19 cellular contexts compared by ENCODE assay signal in the genomic region with DNA sequence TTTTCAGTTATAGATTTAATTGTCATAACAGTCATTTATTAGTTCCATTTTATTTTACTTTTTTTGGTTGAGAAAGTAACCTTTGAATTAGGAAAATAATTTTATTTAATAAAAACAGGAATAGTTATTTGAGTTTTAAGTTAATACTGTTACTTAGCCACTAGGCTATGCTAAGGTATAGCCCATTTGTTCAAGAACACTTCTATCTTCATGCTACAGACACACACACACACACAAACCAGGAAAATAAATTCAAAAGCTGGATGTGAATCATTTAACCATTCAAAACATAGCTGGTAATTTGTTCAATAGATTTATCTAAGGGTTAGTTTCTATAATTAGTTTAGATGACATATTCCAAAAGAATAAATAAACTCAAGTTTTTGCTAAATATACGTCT.
A peak's percentile ranks its signal among the peaks of the same experiment; 100 is the strongest.
DNase-seq lines count a peak whose midpoint lies in the region; ATAC-seq, FAIRE-seq and TF ChIP-seq lines count a peak whose summit lies in the region.
"Had no signal": no experiment of that assay in that cellular context is flagged by ENCODE, and none has a peak within 500 bp of the region (broad histone marks: within the 10 kb centered on the region; RNA-seq: fewer than 3 reads in every experiment).

No MANE protein-coding gene starts in this region.

- POLR2A ChIA-PET in HepG2 (lab: Yijun Ruan, JAX), result no interaction called here

- FAIRE-seq in HepG2 (lab: Jason Lieb, UNC), result no peak
- FAIRE-seq: GM12891 had no signal

- H3K9ac ChIP-seq in HepG2 (ENCODE audit: insufficient read depth, low read depth, low read length), result no peak overlapping the region

- BruUV-seq in HepG2 (replicated peaks; lab: Mats Ljungman, UMichigan), result no TSS peak

- H3K4me3 ChIP-seq in HepG2 (replicated peaks in 1 of 3; ENCODE audit: insufficient read depth in 1 of 3, low read depth in 2 of 3, low read length in 3 of 3), result no peak overlapping the region
- no peak overlapping the region for H3K4me3 ChIP-seq in right lobe of liver
- no peak overlapping the region for H3K4me3 ChIP-seq in esophagus muscularis mucosa
- H3K4me3 ChIP-seq: psoas muscle had no signal

- no peaks in the 10 kb centered on the region for H3K4me1 Mint-ChIP-seq in type B pancreatic cell (ENCODE audit: unreplicated experiment)
- H3K4me1 Mint-ChIP-seq: stimulated activated naive B cell treated with anti-CD40 and anti-IgM and Interleukin-4, amounts not matched to agents 10 μg/mL and 1 μg/mL and 100 μg/mL, for 72 hours had no signal

- WGBS in HepG2 (ENCODE audit: low lambda C conversion rate), result 97% methylated on average over 1 of the region's 1 CpG
- 95% methylated on average over 1 of the region's 1 CpG for WGBS in right lobe of liver (ENCODE audit: insufficient coverage, low coverage, low lambda C conversion rate, missing lambda C conversion rate)
- 62% methylated on average over 1 of the region's 1 CpG for WGBS in esophagus muscularis mucosa

- no peak overlapping the region for H2AFZ ChIP-seq in HepG2 (ENCODE audit: low read length)

- no peaks in the 10 kb centered on the region for H4K20me1 ChIP-seq in HepG2 (ENCODE audit: insufficient read depth, low read length)

- TF ChIP-seq POLR2A in HepG2 (IDR thresholded peaks at IDR 0.05; ENCODE audit: insufficient read depth in 1 of 2, low read depth in 2 of 2, low read length in 2 of 2) (no peak), right lobe of liver (IDR thresholded peaks at IDR 0.05) (no peak), esophagus muscularis mucosa (IDR thresholded peaks at IDR 0.05; ENCODE audit: low read depth) (no peak)

- ATAC-seq in HepG2, result no peak
- no peak for ATAC-seq in right lobe of liver
- no peak for ATAC-seq in foreskin keratinocyte
- ATAC-seq in HG02970 (IDR thresholded peaks at IDR 0.05; ENCODE audit: low FRiP score, unreplicated experiment), result no peak
- ATAC-seq: psoas muscle; stimulated activated naive B cell treated with anti-CD40 and anti-IgM and Interleukin-4, amounts not matched to agents 10 μg/mL and 1 μg/mL and 100 μg/mL, for 72 hours had no signal

- TF ChIP-seq EP300 in HepG2 (IDR thresholded peaks at IDR 0.05; ENCODE audit: low read depth in 2 of 2, low read length in 2 of 2), result no peak
- no peak for TF ChIP-seq EP300 in HepG2 (CRISPR knock-in tag; IDR thresholded peaks at IDR 0.05; ENCODE audit: borderline replicate concordance)
- TF ChIP-seq EP300 in esophagus muscularis mucosa (IDR thresholded peaks at IDR 0.05), result no peak

- TF ChIP-seq CTCF in HepG2 (CRISPR knock-in tag; IDR thresholded peaks at IDR 0.05) (peak; percentile 34; the same call in 1 of the 2 replicates), right lobe of liver (IDR thresholded peaks at IDR 0.05) (no peak), VCaP (conservative IDR thresholded peaks at IDR 0.05) (peak; percentile 76), foreskin keratinocyte (conservative IDR thresholded peaks at IDR 0.05) (peak; percentile 47), type B pancreatic cell (conservative IDR thresholded peaks at IDR 0.05) (peak; percentile 54), esophagus muscularis mucosa (IDR thresholded peaks at IDR 0.05) (no peak)

- peaks cover 3% of the 10 kb centered on the region in 2 experiments; a peak in 2 of 5 replicates for H3K36me3 ChIP-seq in HepG2 (replicated peaks in 1 of 2; ENCODE audit: control insufficient read depth in 1 of 2, insufficient read depth in 2 of 2, low read length in 2 of 2)
- no peaks in the 10 kb centered on the region for H3K36me3 ChIP-seq in right lobe of liver
- no peaks in the 10 kb centered on the region for H3K36me3 ChIP-seq in esophagus muscularis mucosa

- TF ChIP-seq RAD21 in HepG2 (CRISPR knock-in tag; IDR thresholded peaks at IDR 0.05), result no peak

- no peaks in the 10 kb centered on the region for H3K9me3 ChIP-seq in HepG2 (ENCODE audit: low read length)
- H3K9me3 ChIP-seq in right lobe of liver, result no peaks in the 10 kb centered on the region
- no peaks in the 10 kb centered on the region for H3K9me3 ChIP-seq in esophagus muscularis mucosa
- H3K9me3 ChIP-seq: psoas muscle had no signal

- H3K79me2 ChIP-seq in HepG2 (ENCODE audit: insufficient read depth, low read length), result no peaks in the 10 kb centered on the region

- intact Hi-C loops in HepG2 (cut with micrococcal nuclease; ENCODE audit: unreplicated experiment) (loop anchor here (5.0 kb wide), 1 partner anchor 337 kb away; a partner anchor contains a TSS), right lobe of liver (cut with DNase I) (no loop called here), esophagus muscularis mucosa (cut with DNase I) (no loop called here)

- CTCF ChIA-PET in HepG2 (lab: Yijun Ruan, JAX; ENCODE audit: low intra/inter-chr PET ratio, low total read pairs), result interaction anchor here (1.2 kb wide), 1 partner anchor 604 kb away, joined by 3 read pairs; no protein-coding TSS in a partner anchor

- H3K27me3 Mint-ChIP-seq in type B pancreatic cell, result no peaks in the 10 kb centered on the region
- H3K27me3 Mint-ChIP-seq: stimulated activated naive B cell treated with anti-CD40 and anti-IgM and Interleukin-4, amounts not matched to agents 10 μg/mL and 1 μg/mL and 100 μg/mL, for 72 hours had no signal

- H3K4me1 ChIP-seq in HepG2 (ENCODE audit: insufficient read depth, low read length) (peaks cover 7% of the 10 kb centered on the region), right lobe of liver (no peaks in the 10 kb centered on the region), foreskin keratinocyte (no peaks in the 10 kb centered on the region), esophagus muscularis mucosa (peaks cover 0 to 48% (median 27%) of the 10 kb centered on the region in 4 donors)
- H3K4me1 ChIP-seq: psoas muscle had no signal

- no peaks in the 10 kb centered on the region for H3K36me3 Mint-ChIP-seq in type B pancreatic cell
- H3K36me3 Mint-ChIP-seq: stimulated activated naive B cell treated with anti-CD40 and anti-IgM and Interleukin-4, amounts not matched to agents 10 μg/mL and 1 μg/mL and 100 μg/mL, for 72 hours had no signal

- H3K4me3 Mint-ChIP-seq in type B pancreatic cell, result no peak overlapping the region
- H3K4me3 Mint-ChIP-seq: stimulated activated naive B cell treated with anti-CD40 and anti-IgM and Interleukin-4, amounts not matched to agents 10 μg/mL and 1 μg/mL and 100 μg/mL, for 72 hours; T-helper 2 cell treated with Interferon-gamma antibody and Interleukin-4, amounts not matched to agents 5 μg/mL and 100 μg/mL, for 36 hours had no signal

- no peaks in the 10 kb centered on the region for H3K9me3 Mint-ChIP-seq in type B pancreatic cell
- H3K9me3 Mint-ChIP-seq: activated T-helper 2 cell treated with anti-CD3 and anti-CD28 coated beads, Interferon-gamma antibody, Interleukin-2, Interleukin-4, amounts not matched to agents 10 μg/mL and 5 μg/mL and 100 μg/mL, durations not matched to agents 14 hours and 24 hours and 36 hours; stimulated activated naive B cell treated with anti-CD40 and anti-IgM and Interleukin-4, amounts not matched to agents 10 μg/mL and 1 μg/mL and 100 μg/mL, for 72 hours; T-helper 2 cell treated with Interferon-gamma antibody and Interleukin-4, amounts not matched to agents 5 μg/mL and 100 μg/mL, for 36 hours had no signal

- H3K27me3 ChIP-seq in HepG2 (ENCODE audit: control insufficient read depth in 1 of 2, insufficient read depth in 2 of 2, low read length in 2 of 2) (no peaks in the 10 kb centered on the region), right lobe of liver (no peaks in the 10 kb centered on the region), foreskin keratinocyte (no peaks in the 10 kb centered on the region), esophagus muscularis mucosa (no peaks in the 10 kb centered on the region)

- H3K27ac ChIP-seq in HepG2 (ENCODE audit: extremely low read length, insufficient read depth, low read length), result no peak overlapping the region
- no peak overlapping the region for H3K27ac ChIP-seq in right lobe of liver
- no peak overlapping the region for H3K27ac ChIP-seq in VCaP
- H3K27ac ChIP-seq in foreskin keratinocyte, result no peak overlapping the region
- H3K27ac ChIP-seq in esophagus muscularis mucosa (replicated peaks in 1 of 4), result no peak overlapping the region
- H3K27ac ChIP-seq: psoas muscle had no signal

- H3K27ac Mint-ChIP-seq in type B pancreatic cell, result no peak overlapping the region
- H3K27ac Mint-ChIP-seq: activated T-helper 2 cell treated with anti-CD3 and anti-CD28 coated beads, Interferon-gamma antibody, Interleukin-2, Interleukin-4, amounts not matched to agents 10 μg/mL and 5 μg/mL and 100 μg/mL, durations not matched to agents 14 hours and 24 hours and 36 hours; stimulated activated naive B cell treated with anti-CD40 and anti-IgM and Interleukin-4, amounts not matched to agents 10 μg/mL and 1 μg/mL and 100 μg/mL, for 72 hours; T-helper 2 cell treated with Interferon-gamma antibody and Interleukin-4, amounts not matched to agents 5 μg/mL and 100 μg/mL, for 36 hours had no signal

- no peak for DNase-seq in HepG2 (ENCODE audit: low spot score)
- no peak for DNase-seq in right lobe of liver
- no peak for DNase-seq in foreskin keratinocyte
- DNase-seq in type B pancreatic cell (ENCODE audit: extremely low spot score, unreplicated experiment), result no peak
- no peak for DNase-seq in activated naive CD4-positive, alpha-beta T cell (lab: John Stamatoyannopoulos, UW)
- no peak for DNase-seq in esophagus muscularis mucosa (ENCODE audit: extremely low spot score)
- DNase-seq: activated CD4-positive, alpha-beta T cell treated with anti-CD3 and anti-CD28 coated beads, Interleukin-2, amount 50 U/mL, for 48 hours; DND-41; midbrain; NCI-H446; psoas muscle; RPMI8226; stimulated activated CD4-positive, alpha-beta T cell treated with anti-CD3 and anti-CD28 coated beads, Interleukin-4, amount 100 ng/mL, for 4 hours; stimulated activated naive B cell treated with anti-CD40 and anti-IgM and Interleukin-4, amounts not matched to agents 10 μg/mL and 1 μg/mL and 100 μg/mL, for 72 hours had no signal

- no peak overlapping the region for H3K4me2 ChIP-seq in HepG2 (ENCODE audit: low read depth, low read length)

- in situ Hi-C loops in HepG2 (cut with HindIII; ENCODE audit: extremely low pct_ligation_motif_present, low pct_unique_long_range_greater_than_20kb), result no loop called here

TF ChIP-seq in HepG2, 621 proteins besides CTCF, POLR2A, EP300 and RAD21:
- TF ChIP-seq STAG1 (CRISPR knock-in tag; IDR thresholded peaks at IDR 0.05), result peak; percentile 42
- no peak for TF ChIP-seq ZNF431 (CRISPR knock-in tag; IDR thresholded peaks at IDR 0.05; ENCODE audit: borderline replicate concordance, low read depth)
- TF ChIP-seq ZNF329 (CRISPR knock-in tag; IDR thresholded peaks at IDR 0.05; ENCODE audit: low read depth), result no peak
- TF ChIP-seq SYNCRIP (IDR thresholded peaks at IDR 0.05; ENCODE audit: insufficient read depth, low read depth, low read length), result no peak
- no peak for TF ChIP-seq HNRNPL (IDR thresholded peaks at IDR 0.05; ENCODE audit: low read depth, low read length)
- no peak for TF ChIP-seq ZNF629 (CRISPR knock-in tag; conservative IDR thresholded peaks at IDR 0.05)

Comparison
In these comparisons a context has a peak if more than half of its experiments do, and no peak if none do; other contexts are left out.
1. CTCF ChIP-seq: peak in HepG2 (single experiment), VCaP (single experiment), foreskin keratinocyte (single experiment) and type B pancreatic cell (single experiment); none in right lobe of liver (0 of 4) and esophagus muscularis mucosa (0 of 3).